1 cellular context compared by ENCODE assay signal in the genomic region with DNA sequence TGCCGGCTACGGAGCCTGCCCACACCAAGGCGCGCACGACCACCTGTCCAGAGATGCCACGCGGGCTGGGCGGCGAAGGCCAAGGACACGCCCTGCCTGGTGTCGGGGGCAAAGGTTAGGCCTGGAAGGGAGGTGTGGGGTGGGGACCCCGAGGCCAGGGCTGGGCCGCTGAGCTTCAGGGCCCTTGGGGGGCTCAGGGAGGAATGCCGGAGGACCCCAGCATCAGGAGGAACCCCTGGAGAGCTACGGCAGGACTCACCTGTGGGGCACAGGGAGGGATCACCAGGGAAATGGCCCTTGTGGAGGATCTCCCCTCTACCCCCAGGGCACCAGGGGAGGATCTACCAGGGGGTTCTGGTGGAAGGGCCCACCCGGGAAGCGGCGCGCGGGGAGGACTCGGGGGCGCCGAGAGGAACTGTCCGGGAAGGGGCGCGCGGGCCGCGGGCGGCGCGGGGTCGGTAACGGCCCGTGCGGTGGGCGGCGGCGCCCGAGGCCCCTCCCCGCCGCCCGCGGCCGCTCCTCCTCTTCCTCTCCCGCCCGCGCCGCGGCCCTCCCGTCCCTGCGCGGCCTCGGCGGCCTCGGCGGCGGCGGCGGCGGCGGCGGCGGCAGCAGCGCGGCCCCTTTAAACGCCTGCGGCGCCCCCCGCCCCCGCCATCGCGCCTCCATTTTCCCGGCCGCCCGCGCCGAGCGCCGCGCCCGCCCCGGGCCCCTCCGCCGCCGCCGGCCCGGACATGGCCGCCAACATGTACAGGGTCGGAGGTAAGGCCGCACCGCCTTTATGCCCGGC.
TF ChIP-seq lines count a peak whose summit lies in the region.

A gene (plus strand): TSS at position 523 of the 787 bp plus-strand sequence. CDS start 209 bp downstream, at position 732.

TF ChIP-seq in HepG2, 621 proteins besides CTCF, POLR2A, EP300 and RAD21 (continued from another document and continues in another):
- TF ChIP-seq, protein P1, sequence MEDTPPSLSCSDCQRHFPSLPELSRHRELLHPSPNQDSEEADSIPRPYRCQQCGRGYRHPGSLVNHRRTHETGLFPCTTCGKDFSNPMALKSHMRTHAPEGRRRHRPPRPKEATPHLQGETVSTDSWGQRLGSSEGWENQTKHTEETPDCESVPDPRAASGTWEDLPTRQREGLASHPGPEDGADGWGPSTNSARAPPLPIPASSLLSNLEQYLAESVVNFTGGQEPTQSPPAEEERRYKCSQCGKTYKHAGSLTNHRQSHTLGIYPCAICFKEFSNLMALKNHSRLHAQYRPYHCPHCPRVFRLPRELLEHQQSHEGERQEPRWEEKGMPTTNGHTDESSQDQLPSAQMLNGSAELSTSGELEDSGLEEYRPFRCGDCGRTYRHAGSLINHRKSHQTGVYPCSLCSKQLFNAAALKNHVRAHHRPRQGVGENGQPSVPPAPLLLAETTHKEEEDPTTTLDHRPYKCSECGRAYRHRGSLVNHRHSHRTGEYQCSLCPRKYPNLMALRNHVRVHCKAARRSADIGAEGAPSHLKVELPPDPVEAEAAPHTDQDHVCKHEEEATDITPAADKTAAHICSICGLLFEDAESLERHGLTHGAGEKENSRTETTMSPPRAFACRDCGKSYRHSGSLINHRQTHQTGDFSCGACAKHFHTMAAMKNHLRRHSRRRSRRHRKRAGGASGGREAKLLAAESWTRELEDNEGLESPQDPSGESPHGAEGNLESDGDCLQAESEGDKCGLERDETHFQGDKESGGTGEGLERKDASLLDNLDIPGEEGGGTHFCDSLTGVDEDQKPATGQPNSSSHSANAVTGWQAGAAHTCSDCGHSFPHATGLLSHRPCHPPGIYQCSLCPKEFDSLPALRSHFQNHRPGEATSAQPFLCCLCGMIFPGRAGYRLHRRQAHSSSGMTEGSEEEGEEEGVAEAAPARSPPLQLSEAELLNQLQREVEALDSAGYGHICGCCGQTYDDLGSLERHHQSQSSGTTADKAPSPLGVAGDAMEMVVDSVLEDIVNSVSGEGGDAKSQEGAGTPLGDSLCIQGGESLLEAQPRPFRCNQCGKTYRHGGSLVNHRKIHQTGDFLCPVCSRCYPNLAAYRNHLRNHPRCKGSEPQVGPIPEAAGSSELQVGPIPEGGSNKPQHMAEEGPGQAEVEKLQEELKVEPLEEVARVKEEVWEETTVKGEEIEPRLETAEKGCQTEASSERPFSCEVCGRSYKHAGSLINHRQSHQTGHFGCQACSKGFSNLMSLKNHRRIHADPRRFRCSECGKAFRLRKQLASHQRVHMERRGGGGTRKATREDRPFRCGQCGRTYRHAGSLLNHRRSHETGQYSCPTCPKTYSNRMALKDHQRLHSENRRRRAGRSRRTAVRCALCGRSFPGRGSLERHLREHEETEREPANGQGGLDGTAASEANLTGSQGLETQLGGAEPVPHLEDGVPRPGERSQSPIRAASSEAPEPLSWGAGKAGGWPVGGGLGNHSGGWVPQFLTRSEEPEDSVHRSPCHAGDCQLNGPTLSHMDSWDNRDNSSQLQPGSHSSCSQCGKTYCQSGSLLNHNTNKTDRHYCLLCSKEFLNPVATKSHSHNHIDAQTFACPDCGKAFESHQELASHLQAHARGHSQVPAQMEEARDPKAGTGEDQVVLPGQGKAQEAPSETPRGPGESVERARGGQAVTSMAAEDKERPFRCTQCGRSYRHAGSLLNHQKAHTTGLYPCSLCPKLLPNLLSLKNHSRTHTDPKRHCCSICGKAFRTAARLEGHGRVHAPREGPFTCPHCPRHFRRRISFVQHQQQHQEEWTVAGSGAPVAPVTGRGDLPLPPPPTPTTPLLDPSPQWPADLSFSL (CRISPR knock-in tag; IDR thresholded peaks at IDR 0.05): no peak
- 0 out of 2 replicates have a peak, but pooled peaks have one; percentile 75 for TF ChIP-seq MYNN (CRISPR knock-in tag; IDR thresholded peaks at IDR 0.05; ENCODE audit: low read depth)
- TF ChIP-seq, protein P2, sequence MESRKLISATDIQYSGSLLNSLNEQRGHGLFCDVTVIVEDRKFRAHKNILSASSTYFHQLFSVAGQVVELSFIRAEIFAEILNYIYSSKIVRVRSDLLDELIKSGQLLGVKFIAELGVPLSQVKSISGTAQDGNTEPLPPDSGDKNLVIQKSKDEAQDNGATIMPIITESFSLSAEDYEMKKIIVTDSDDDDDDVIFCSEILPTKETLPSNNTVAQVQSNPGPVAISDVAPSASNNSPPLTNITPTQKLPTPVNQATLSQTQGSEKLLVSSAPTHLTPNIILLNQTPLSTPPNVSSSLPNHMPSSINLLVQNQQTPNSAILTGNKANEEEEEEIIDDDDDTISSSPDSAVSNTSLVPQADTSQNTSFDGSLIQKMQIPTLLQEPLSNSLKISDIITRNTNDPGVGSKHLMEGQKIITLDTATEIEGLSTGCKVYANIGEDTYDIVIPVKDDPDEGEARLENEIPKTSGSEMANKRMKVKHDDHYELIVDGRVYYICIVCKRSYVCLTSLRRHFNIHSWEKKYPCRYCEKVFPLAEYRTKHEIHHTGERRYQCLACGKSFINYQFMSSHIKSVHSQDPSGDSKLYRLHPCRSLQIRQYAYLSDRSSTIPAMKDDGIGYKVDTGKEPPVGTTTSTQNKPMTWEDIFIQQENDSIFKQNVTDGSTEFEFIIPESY (CRISPR knock-in tag; IDR thresholded peaks at IDR 0.05): no peak; the same call in 1 of the 2 replicates
- TF ChIP-seq PHF21A (CRISPR knock-in tag; IDR thresholded peaks at IDR 0.05): no peak
- TF ChIP-seq, protein P3, sequence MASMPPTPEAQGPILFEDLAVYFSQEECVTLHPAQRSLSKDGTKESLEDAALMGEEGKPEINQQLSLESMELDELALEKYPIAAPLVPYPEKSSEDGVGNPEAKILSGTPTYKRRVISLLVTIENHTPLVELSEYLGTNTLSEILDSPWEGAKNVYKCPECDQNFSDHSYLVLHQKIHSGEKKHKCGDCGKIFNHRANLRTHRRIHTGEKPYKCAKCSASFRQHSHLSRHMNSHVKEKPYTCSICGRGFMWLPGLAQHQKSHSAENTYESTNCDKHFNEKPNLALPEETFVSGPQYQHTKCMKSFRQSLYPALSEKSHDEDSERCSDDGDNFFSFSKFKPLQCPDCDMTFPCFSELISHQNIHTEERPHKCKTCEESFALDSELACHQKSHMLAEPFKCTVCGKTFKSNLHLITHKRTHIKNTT (CRISPR knock-in tag; IDR thresholded peaks at IDR 0.05): no peak
- TF ChIP-seq HNRNPL (IDR thresholded peaks at IDR 0.05; ENCODE audit: low read depth, low read length): peak; percentile 75; the same call in 1 of the 2 replicates
- TF ChIP-seq GATA4 (IDR thresholded peaks at IDR 0.05; ENCODE audit: borderline replicate concordance, low read depth): no peak
- TF ChIP-seq ZNF468 (CRISPR knock-in tag; IDR thresholded peaks at IDR 0.05): no peak
- peak; percentile 83; the same call in 1 of the 2 replicates for TF ChIP-seq NRL (CRISPR knock-in tag; IDR thresholded peaks at IDR 0.05; ENCODE audit: borderline replicate concordance)
- TF ChIP-seq SNAI1 (CRISPR knock-in tag; IDR thresholded peaks at IDR 0.05; ENCODE audit: borderline replicate concordance): no peak
- no peak for TF ChIP-seq ZNF549 (CRISPR knock-in tag; IDR thresholded peaks at IDR 0.05)
- TF ChIP-seq, protein P4, sequence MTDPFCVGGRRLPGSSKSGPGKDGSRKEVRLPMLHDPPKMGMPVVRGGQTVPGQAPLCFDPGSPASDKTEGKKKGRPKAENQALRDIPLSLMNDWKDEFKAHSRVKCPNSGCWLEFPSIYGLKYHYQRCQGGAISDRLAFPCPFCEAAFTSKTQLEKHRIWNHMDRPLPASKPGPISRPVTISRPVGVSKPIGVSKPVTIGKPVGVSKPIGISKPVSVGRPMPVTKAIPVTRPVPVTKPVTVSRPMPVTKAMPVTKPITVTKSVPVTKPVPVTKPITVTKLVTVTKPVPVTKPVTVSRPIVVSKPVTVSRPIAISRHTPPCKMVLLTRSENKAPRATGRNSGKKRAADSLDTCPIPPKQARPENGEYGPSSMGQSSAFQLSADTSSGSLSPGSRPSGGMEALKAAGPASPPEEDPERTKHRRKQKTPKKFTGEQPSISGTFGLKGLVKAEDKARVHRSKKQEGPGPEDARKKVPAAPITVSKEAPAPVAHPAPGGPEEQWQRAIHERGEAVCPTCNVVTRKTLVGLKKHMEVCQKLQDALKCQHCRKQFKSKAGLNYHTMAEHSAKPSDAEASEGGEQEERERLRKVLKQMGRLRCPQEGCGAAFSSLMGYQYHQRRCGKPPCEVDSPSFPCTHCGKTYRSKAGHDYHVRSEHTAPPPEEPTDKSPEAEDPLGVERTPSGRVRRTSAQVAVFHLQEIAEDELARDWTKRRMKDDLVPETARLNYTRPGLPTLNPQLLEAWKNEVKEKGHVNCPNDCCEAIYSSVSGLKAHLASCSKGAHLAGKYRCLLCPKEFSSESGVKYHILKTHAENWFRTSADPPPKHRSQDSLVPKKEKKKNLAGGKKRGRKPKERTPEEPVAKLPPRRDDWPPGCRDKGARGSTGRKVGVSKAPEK (CRISPR knock-in tag; IDR thresholded peaks at IDR 0.05; ENCODE audit: borderline replicate concordance): no peak
- TF ChIP-seq REPIN1 (CRISPR knock-in tag; IDR thresholded peaks at IDR 0.05; ENCODE audit: borderline replicate concordance, low read depth): peak; percentile 61; the same call in 1 of the 2 replicates
- TF ChIP-seq ZNF501 (CRISPR knock-in tag; IDR thresholded peaks at IDR 0.05): no peak
- peak; percentile 85 for TF ChIP-seq ZNF709 (CRISPR knock-in tag; IDR thresholded peaks at IDR 0.05)
- TF ChIP-seq ZNF550 (CRISPR knock-in tag; IDR thresholded peaks at IDR 0.05; ENCODE audit: borderline replicate concordance): 0 out of 2 replicates have a peak, but pooled peaks have one; percentile 64
- TF ChIP-seq TEAD3 (CRISPR knock-in tag; optimal IDR thresholded peaks at IDR 0.05; ENCODE audit: borderline replicate concordance): peak; percentile 80
- TF ChIP-seq, protein P5, sequence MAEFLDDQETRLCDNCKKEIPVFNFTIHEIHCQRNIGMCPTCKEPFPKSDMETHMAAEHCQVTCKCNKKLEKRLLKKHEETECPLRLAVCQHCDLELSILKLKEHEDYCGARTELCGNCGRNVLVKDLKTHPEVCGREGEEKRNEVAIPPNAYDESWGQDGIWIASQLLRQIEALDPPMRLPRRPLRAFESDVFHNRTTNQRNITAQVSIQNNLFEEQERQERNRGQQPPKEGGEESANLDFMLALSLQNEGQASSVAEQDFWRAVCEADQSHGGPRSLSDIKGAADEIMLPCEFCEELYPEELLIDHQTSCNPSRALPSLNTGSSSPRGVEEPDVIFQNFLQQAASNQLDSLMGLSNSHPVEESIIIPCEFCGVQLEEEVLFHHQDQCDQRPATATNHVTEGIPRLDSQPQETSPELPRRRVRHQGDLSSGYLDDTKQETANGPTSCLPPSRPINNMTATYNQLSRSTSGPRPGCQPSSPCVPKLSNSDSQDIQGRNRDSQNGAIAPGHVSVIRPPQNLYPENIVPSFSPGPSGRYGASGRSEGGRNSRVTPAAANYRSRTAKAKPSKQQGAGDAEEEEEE (CRISPR knock-in tag; IDR thresholded peaks at IDR 0.05; ENCODE audit: borderline replicate concordance): 0 out of 2 replicates have a peak, but pooled peaks have one; percentile 58
- peak; percentile 78; the same call in 1 of the 2 replicates for TF ChIP-seq ZSCAN31 (CRISPR knock-in tag; IDR thresholded peaks at IDR 0.05; ENCODE audit: low read depth)
- TF ChIP-seq, protein P6, sequence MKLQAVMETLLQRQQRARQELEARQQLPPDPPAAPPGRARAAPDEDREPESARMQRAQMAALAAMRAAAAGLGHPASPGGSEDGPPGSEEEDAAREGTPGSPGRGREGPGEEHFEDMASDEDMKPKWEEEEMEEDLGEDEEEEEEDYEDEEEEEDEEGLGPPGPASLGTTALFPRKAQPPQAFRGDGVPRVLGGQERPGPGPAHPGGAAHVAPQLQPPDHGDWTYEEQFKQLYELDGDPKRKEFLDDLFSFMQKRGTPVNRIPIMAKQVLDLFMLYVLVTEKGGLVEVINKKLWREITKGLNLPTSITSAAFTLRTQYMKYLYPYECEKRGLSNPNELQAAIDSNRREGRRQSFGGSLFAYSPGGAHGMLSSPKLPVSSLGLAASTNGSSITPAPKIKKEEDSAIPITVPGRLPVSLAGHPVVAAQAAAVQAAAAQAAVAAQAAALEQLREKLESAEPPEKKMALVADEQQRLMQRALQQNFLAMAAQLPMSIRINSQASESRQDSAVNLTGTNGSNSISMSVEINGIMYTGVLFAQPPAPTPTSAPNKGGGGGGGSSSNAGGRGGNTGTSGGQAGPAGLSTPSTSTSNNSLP (IDR thresholded peaks at IDR 0.05; ENCODE audit: low read depth, low read length): no peak
- no peak for TF ChIP-seq MAFK (conservative IDR thresholded peaks at IDR 0.05 in 1 of 2, IDR thresholded peaks at IDR 0.05 in 1 of 2; ENCODE audit: low read length in 2 of 2)
- TF ChIP-seq, protein P7, sequence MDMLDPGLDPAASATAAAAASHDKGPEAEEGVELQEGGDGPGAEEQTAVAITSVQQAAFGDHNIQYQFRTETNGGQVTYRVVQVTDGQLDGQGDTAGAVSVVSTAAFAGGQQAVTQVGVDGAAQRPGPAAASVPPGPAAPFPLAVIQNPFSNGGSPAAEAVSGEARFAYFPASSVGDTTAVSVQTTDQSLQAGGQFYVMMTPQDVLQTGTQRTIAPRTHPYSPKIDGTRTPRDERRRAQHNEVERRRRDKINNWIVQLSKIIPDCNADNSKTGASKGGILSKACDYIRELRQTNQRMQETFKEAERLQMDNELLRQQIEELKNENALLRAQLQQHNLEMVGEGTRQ (IDR thresholded peaks at IDR 0.05; ENCODE audit: low read depth, low read length): no peak
- TF ChIP-seq, protein P7 (CRISPR knock-in tag; IDR thresholded peaks at IDR 0.05; ENCODE audit: borderline replicate concordance): no peak
- TF ChIP-seq ZNF180 (CRISPR knock-in tag; IDR thresholded peaks at IDR 0.05; ENCODE audit: borderline replicate concordance, low read depth): no peak
- TF ChIP-seq ZNF660 (CRISPR knock-in tag; IDR thresholded peaks at IDR 0.05; ENCODE audit: borderline replicate concordance, low read depth): no peak
- TF ChIP-seq ZNF780A (CRISPR knock-in tag; IDR thresholded peaks at IDR 0.05): no peak
- no peak for TF ChIP-seq TRIM24 (CRISPR knock-in tag; IDR thresholded peaks at IDR 0.05)
- no peak for TF ChIP-seq POLR2AphosphoS2 (IDR thresholded peaks at IDR 0.05; ENCODE audit: low read depth, low read length)
- no peak for TF ChIP-seq ARNT (IDR thresholded peaks at IDR 0.05)
- peak; percentile 79 for TF ChIP-seq KDM2A (CRISPR knock-in tag; IDR thresholded peaks at IDR 0.05; ENCODE audit: borderline replicate concordance, low read depth)
- no peak for TF ChIP-seq SP1 (IDR thresholded peaks at IDR 0.05)
- TF ChIP-seq SP1 (CRISPR knock-in tag; IDR thresholded peaks at IDR 0.05): peak; percentile 70; the same call in 1 of the 2 replicates
- TF ChIP-seq NAIF1 (CRISPR knock-in tag; IDR thresholded peaks at IDR 0.05; ENCODE audit: borderline replicate concordance): no peak
- TF ChIP-seq PHF5A (CRISPR knock-in tag; IDR thresholded peaks at IDR 0.05; ENCODE audit: low read depth, unreplicated experiment): no peak
